Comparison of ENCODE assay signal across 8 cellular contexts in the genomic region with DNA sequence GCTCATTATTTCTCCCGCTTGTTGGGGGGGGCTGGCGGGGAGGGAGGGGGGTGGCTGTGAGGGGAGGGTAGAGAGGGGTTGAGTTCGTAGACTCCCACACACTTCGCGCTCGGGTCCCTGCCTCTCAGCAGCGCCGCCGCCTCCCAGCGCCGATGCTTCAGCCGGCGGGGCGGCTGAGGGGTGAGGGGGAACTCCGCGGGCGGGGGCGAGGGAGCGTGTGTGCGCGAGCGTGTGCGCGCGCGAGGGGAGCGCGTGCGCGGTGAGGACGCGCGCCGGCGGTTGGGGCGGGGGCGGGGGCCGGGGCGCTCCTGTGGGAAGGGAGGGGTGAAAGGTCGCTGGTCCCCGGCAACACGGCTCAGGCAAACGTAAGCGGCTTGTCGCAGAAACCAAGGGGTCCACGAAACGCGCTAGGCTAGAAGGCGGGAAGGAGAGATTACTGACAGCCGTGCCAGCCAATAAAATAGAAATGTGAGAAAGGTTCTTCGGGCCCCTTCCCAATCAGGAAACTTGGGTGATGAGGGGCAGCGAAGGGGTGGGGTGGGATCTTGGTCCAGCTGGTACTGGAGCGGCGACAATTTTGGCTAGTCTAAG. TPM values are rescaled to one million over a fixed set of nuclear protein-coding genes. Genes with fewer than 3 reads are reported as not detected.
DNase-seq lines count a peak whose midpoint lies in the region; ATAC-seq and TF ChIP-seq lines count a peak whose summit lies in the region.

No MANE protein-coding gene starts in this region.

- peaks cover 56% of the 10 kb centered on the region for H3K27me3 Mint-ChIP-seq in stimulated activated naive CD8-positive, alpha-beta T cell treated with anti-CD3 and anti-CD28 coated beads, Interleukin-15, Interleukin-2, amounts not matched to agents 100 ng/mL and 50 ng/mL, for 24 hours

- peak overlapping the region; percentile 32 for H3K4me3 Mint-ChIP-seq in stimulated activated naive CD8-positive, alpha-beta T cell treated with anti-CD3 and anti-CD28 coated beads, Interleukin-15, Interleukin-2, amounts not matched to agents 100 ng/mL and 50 ng/mL, for 24 hours

- ATAC-seq in left lung = peak; percentile 89
- no peak for ATAC-seq in HG03159 (IDR thresholded peaks at IDR 0.05; ENCODE audit: unreplicated experiment)

- no peaks in the 10 kb centered on the region for H3K9me3 ChIP-seq in left lung

- H3K4me3 ChIP-seq in dorsolateral prefrontal cortex (peak overlapping the region; percentile 56 to 93 (median 79)), left lung (peak overlapping the region; percentile 38 to 47)

- no peaks in the 10 kb centered on the region for H3K9me3 Mint-ChIP-seq in stimulated activated naive CD8-positive, alpha-beta T cell treated with anti-CD3 and anti-CD28 coated beads, Interleukin-15, Interleukin-2, amounts not matched to agents 100 ng/mL and 50 ng/mL, for 24 hours

- H3K36me3 ChIP-seq in left lung = no peaks in the 10 kb centered on the region

- H3K27ac ChIP-seq in dorsolateral prefrontal cortex (peak overlapping the region; percentile 89 to 99 (median 98)), left lung (peak overlapping the region in 1 of 2 donors; percentile 33)

- DNase-seq in DMS79 treated with DMSO at 0.1 percent for 48 hours (lab: John Stamatoyannopoulos, UW) = peak; percentile 100
- DNase-seq in KBM-7 = peak; percentile 81
- DNase-seq in SK-N-DZ (ENCODE audit: low spot score) = peak; percentile 98
- peak; percentile 78 to 96 (median 94) for DNase-seq in dorsolateral prefrontal cortex
- DNase-seq in left lung = peak; percentile 57 to 80
- no peak for DNase-seq in activated effector memory CD4-positive, alpha-beta T cell treated with anti-CD3 and anti-CD28 coated beads, Interleukin-2, amount 50 U/mL, for 16 hours

- H3K36me3 Mint-ChIP-seq in stimulated activated naive CD8-positive, alpha-beta T cell treated with anti-CD3 and anti-CD28 coated beads, Interleukin-15, Interleukin-2, amounts not matched to agents 100 ng/mL and 50 ng/mL, for 24 hours (ENCODE audit: low read depth) = no peaks in the 10 kb centered on the region

- H3K4me1 ChIP-seq in left lung = no peaks in the 10 kb centered on the region

- H3K27ac Mint-ChIP-seq in stimulated activated naive CD8-positive, alpha-beta T cell treated with anti-CD3 and anti-CD28 coated beads, Interleukin-15, Interleukin-2, amounts not matched to agents 100 ng/mL and 50 ng/mL, for 24 hours = no peak overlapping the region

- H3K27me3 ChIP-seq in dorsolateral prefrontal cortex = no peaks in the 10 kb centered on the region
- H3K27me3 ChIP-seq in left lung = peaks cover 5 to 57% of the 10 kb centered on the region in 2 donors

- peak in 14 of 56 donors; percentile 3 to 22 (median 14) for TF ChIP-seq CTCF in dorsolateral prefrontal cortex (IDR thresholded peaks at IDR 0.05 in 54 of 56, conservative IDR thresholded peaks at IDR 0.05 in 2 of 56; ENCODE audit: low read depth in 1 of 56, partially characterized antibody in 56 of 56)
- TF ChIP-seq CTCF in left lung (IDR thresholded peaks at IDR 0.05) = no peak

- in situ Hi-C loops in KBM-7 (cut with MboI; ENCODE audit: low pct_unique_long_range_greater_than_20kb, low sequenced_read_pairs) = no loop called here

- intact Hi-C loops in dorsolateral prefrontal cortex (cut with DNase I) (loop anchor here in 1 of 2 donors (10.0 kb wide), 1 partner anchor 203 kb away; no protein-coding TSS in a partner anchor), left lung (cut with DNase I) (no loop called here)

- H3K4me1 Mint-ChIP-seq in stimulated activated naive CD8-positive, alpha-beta T cell treated with anti-CD3 and anti-CD28 coated beads, Interleukin-15, Interleukin-2, amounts not matched to agents 100 ng/mL and 50 ng/mL, for 24 hours (ENCODE audit: low read depth) = no peaks in the 10 kb centered on the region

RNA-seq across cellular contexts. Expression of gene NOVA1, which starts 0.3 kb away (rescaled TPM):
- polyA plus RNA-seq in SK-N-DZ (2014; cell fraction: cytosol; rRNA removed) = 5.0 and 5.1 TPM in 2 replicates
- polyA plus RNA-seq in SK-N-DZ (2014; cell fraction: nucleus; rRNA removed) = 5.0 and 9.1 TPM in 2 replicates
- total RNA-seq in dorsolateral prefrontal cortex = 100 to 1,000 TPM in 106 of 120 experiments, 10 to 100 TPM in 14; 59.9 to 166 (median 119) TPM
- 1 to 10 TPM; 1.5 to 1.9 TPM for total RNA-seq in left lung

Comparison
In these comparisons a context has a peak if more than half of its experiments do, and no peak if none do; other contexts are left out.
1. RNA of gene NOVA1, which starts 0.3 kb away (total RNA-seq): 59.9 to 166 TPM in dorsolateral prefrontal cortex; 1.5 to 1.9 TPM in left lung; every median in the first group is over 10 times any median in the second.